In the genomic region with DNA sequence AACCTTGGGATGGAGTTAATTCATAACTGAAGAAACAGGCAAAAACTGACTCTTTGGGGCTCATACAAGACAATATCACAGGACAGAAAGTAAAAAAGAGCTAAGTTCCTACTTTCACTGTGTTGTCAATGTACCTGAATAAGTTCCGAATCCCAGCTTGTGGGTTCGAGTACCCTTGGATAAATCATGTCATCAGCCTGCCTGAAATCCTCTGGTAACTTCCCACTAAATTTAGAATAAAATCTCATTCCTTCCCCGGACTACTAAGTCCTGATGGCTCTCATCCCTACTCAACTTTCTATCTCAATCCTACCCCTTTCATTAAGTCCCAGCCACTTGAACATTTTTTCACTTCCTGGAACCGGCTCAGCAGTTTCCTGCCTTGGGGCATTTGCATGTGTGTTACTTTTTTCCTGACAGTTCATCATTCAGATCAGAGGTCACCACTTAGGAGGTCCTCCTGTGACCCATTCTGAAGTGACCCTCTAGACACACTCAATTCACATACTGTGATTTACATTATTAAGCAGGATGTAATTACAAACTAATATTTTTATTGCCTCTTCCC, we compare ENCODE assay signal across 10 cellular contexts. TPM values are rescaled to one million over a fixed set of nuclear protein-coding genes. Genes with fewer than 3 reads are reported as not detected.
DNase-seq lines count a peak whose midpoint lies in the region; ATAC-seq and TF ChIP-seq lines count a peak whose summit lies in the region.
"Had no signal": no experiment of that assay in that cellular context is flagged by ENCODE, and none has a peak within 500 bp of the region (broad histone marks: within the 10 kb centered on the region; RNA-seq: fewer than 3 reads in every experiment).

No MANE protein-coding gene starts in this region.

- POLR2A ChIA-PET in naive thymus-derived CD8-positive, alpha-beta T cell (lab: Charles Lee) = interaction anchor here (0.6 to 3.4 kb wide), 3 partner anchors 11 to 13 kb away, joined by 4 to 15 read pairs (median 6); a partner anchor contains a TSS
- POLR2A ChIA-PET in GM10248 (lab: Yijun Ruan, JAX) = no interaction called here

- peaks cover 7% of the 10 kb centered on the region for H4K20me1 ChIP-seq in Karpas-422 (ENCODE audit: insufficient read depth, low read depth, low read length)

- H3K79me2 ChIP-seq in Karpas-422 (ENCODE audit: low read length) = peaks cover 26% of the 10 kb centered on the region

- H3K27me3 Mint-ChIP-seq in activated naive CD8-positive, alpha-beta T cell = no peaks in the 10 kb centered on the region
- H3K27me3 Mint-ChIP-seq in naive thymus-derived CD8-positive, alpha-beta T cell = no peaks in the 10 kb centered on the region

- no peaks in the 10 kb centered on the region for H3K27me3 ChIP-seq in Karpas-422 (ENCODE audit: low read length)

- H3K36me3 Mint-ChIP-seq in activated naive CD8-positive, alpha-beta T cell = peaks cover 9% of the 10 kb centered on the region
- peaks cover 0 to 76% (median 6%) of the 10 kb centered on the region in 3 donors for H3K36me3 Mint-ChIP-seq in naive thymus-derived CD8-positive, alpha-beta T cell

- no peaks in the 10 kb centered on the region for H3K9me3 Mint-ChIP-seq in activated naive CD8-positive, alpha-beta T cell (ENCODE audit: low read depth)
- no peaks in the 10 kb centered on the region for H3K9me3 Mint-ChIP-seq in naive thymus-derived CD8-positive, alpha-beta T cell

- H3K36me3 ChIP-seq in Karpas-422 (ENCODE audit: insufficient read depth, low read length) = peaks cover 51% of the 10 kb centered on the region

- no peak for ATAC-seq in naive thymus-derived CD8-positive, alpha-beta T cell
- no peak for ATAC-seq in GM21381 (IDR thresholded peaks at IDR 0.05; ENCODE audit: unreplicated experiment)

- peak overlapping the region; percentile 86 for H3K27ac Mint-ChIP-seq in activated naive CD8-positive, alpha-beta T cell
- H3K27ac Mint-ChIP-seq in naive thymus-derived CD8-positive, alpha-beta T cell = peak overlapping the region in 9 of 10 donors; percentile 6 to 89 (median 80)

- peak overlapping the region; percentile 68 for H3K27ac ChIP-seq in Karpas-422 (ENCODE audit: low read length)
- H3K27ac ChIP-seq: epithelial cell of prostate, HL-60 had no signal

- no peak overlapping the region for H3K9ac ChIP-seq in Karpas-422 (ENCODE audit: low read length)

- H3K9me3 ChIP-seq in Karpas-422 (ENCODE audit: low read length) = no peaks in the 10 kb centered on the region

- DNase-seq in EH (ENCODE audit: low read depth) (peak; percentile 48), Karpas-422 (peak; percentile 68), GM10248 (ENCODE audit: extremely low spot score) (no peak), NCI-H1048 (lab: John Stamatoyannopoulos, UW) (no peak)
- DNase-seq in naive thymus-derived CD8-positive, alpha-beta T cell = no peak
- DNase-seq: NCI-H1417 treated with DMSO at 0.1 percent for 48 hours had no signal

- peaks cover 44% of the 10 kb centered on the region for H3K4me1 ChIP-seq in Karpas-422 (ENCODE audit: low read length)

- H3K4me3 Mint-ChIP-seq in activated naive CD8-positive, alpha-beta T cell = no peak overlapping the region
- no peak overlapping the region for H3K4me3 Mint-ChIP-seq in naive thymus-derived CD8-positive, alpha-beta T cell

- H3K9me2 ChIP-seq in Karpas-422 (replicated peaks; ENCODE audit: insufficient read depth, low read length) = no peaks in the 10 kb centered on the region

- peak overlapping the region; percentile 4 for H3K4me2 ChIP-seq in Karpas-422 (ENCODE audit: low read depth, low read length, poor library complexity, severe bottlenecking)

- peaks cover 24% of the 10 kb centered on the region for H3K4me1 Mint-ChIP-seq in activated naive CD8-positive, alpha-beta T cell (ENCODE audit: low read depth)
- H3K4me1 Mint-ChIP-seq in naive thymus-derived CD8-positive, alpha-beta T cell = peaks cover 22 to 32% (median 28%) of the 10 kb centered on the region in 4 donors

- H2AFZ ChIP-seq in Karpas-422 (ENCODE audit: low read length) = no peak overlapping the region

- no peak overlapping the region for H3K4me3 ChIP-seq in Karpas-422 (ENCODE audit: low read length)

- CTCF ChIA-PET in GM10248 (lab: Yijun Ruan, JAX) = interaction anchor here (0.8 to 1.2 kb wide), 3 partner anchors 11 to 86 kb away, joined by 3 to 4 read pairs (median 3); no protein-coding TSS in a partner anchor

- TF ChIP-seq CTCF in GM10248 (IDR thresholded peaks at IDR 0.05; ENCODE audit: control extremely low read depth, extremely low read depth, low read depth, missing control alignments) = no peak

RNA-seq across cellular contexts. Expression of a gene that starts 12.7 kb away (rescaled TPM):
- 63.2 and 134 TPM in 2 replicates for total RNA-seq in Karpas-422 (2014; rRNA removed; shearing (Covaris generic); ENCODE audit: low replicate concordance)
- total RNA-seq in naive thymus-derived CD8-positive, alpha-beta T cell = 100 to 1,000 TPM; 161 to 162 TPM
- polyA plus RNA-seq in naive thymus-derived CD8-positive, alpha-beta T cell = 100 to 1,000 TPM; 181 to 199 (median 190) TPM

RNA-seq across cellular contexts. Expression of a gene that starts 12.9 kb away (rescaled TPM):
- 19.6 and 56.6 TPM in 2 replicates for total RNA-seq in Karpas-422 (2014; rRNA removed; shearing (Covaris generic); ENCODE audit: low replicate concordance)
- 10 to 100 TPM; 28.7 to 30.9 TPM for total RNA-seq in naive thymus-derived CD8-positive, alpha-beta T cell
- polyA plus RNA-seq in naive thymus-derived CD8-positive, alpha-beta T cell = 10 to 100 TPM; 12.0 to 15.6 (median 14.0) TPM

Comparison
In these comparisons a context has a peak if more than half of its experiments do, and no peak if none do; other contexts are left out.
1. DNase-seq: peak in EH (single experiment) and Karpas-422 (single experiment); none in naive thymus-derived CD8-positive, alpha-beta T cell (0 of 10), GM10248 (single experiment) and NCI-H1048 (single experiment).